19 cellular contexts compared by ENCODE assay signal in the genomic region with DNA sequence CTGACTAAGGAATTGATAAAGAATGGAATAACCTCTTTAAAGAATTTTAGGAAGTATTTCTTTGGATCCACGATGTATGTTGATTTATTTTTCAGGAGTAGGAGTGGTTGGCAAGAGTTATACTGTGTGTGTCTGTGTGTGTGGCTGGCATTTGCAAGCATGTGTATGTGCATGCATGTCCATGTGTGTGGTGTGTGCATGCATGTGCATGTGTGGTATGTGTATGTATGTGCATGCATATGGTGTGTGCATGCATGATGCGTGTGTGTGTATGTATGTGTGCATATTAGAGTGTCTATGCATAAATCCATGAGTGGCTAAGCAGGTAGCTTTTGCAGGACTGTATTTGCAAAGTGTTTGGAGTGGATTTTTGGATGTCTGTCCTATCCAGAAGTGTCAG.
A peak's percentile ranks its signal among the peaks of the same experiment; 100 is the strongest.
DNase-seq lines count a peak whose midpoint lies in the region; ATAC-seq, FAIRE-seq and TF ChIP-seq lines count a peak whose summit lies in the region.
"Had no signal": no experiment of that assay in that cellular context is flagged by ENCODE, and none has a peak within 500 bp of the region (broad histone marks: within the 10 kb centered on the region; RNA-seq: fewer than 3 reads in every experiment).

No MANE protein-coding gene starts in this region.

- no peaks in the 10 kb centered on the region for H3K79me1 ChIP-seq in trophoblast cell (ENCODE audit: low read length)

- H3K27me3 ChIP-seq in GM23338 (ENCODE audit: insufficient read depth) (no peaks in the 10 kb centered on the region), bronchial epithelial cell (ENCODE audit: control insufficient read depth, insufficient read depth, low read length) (peaks cover 4% of the 10 kb centered on the region), trophoblast cell (ENCODE audit: insufficient read depth, low read length) (no peaks in the 10 kb centered on the region)
- H3K27me3 ChIP-seq: BE2C had no signal

- H3K4me3 ChIP-seq in A549: no peak overlapping the region
- H3K4me3 ChIP-seq in GM23338: no peak overlapping the region
- H3K4me3 ChIP-seq in bronchial epithelial cell (ENCODE audit: low read depth, low read length): no peak overlapping the region
- H3K4me3 ChIP-seq in trophoblast cell (ENCODE audit: low read depth, low read length): no peak overlapping the region
- H3K4me3 ChIP-seq: HAP-1 had no signal

- no peak overlapping the region for H3K4me3 Mint-ChIP-seq in GM23338
- H3K4me3 Mint-ChIP-seq: CD4-positive, CD25-positive, alpha-beta regulatory T cell; CD8-positive, alpha-beta memory T cell had no signal

- no peak overlapping the region for H3K4me2 ChIP-seq in A549
- H3K4me2 ChIP-seq in GM23338: no peak overlapping the region
- no peak overlapping the region for H3K4me2 ChIP-seq in trophoblast cell (ENCODE audit: low read length)

- H3K9me2 ChIP-seq in GM23338 (ENCODE audit: insufficient read depth): no peaks in the 10 kb centered on the region

- H3K27ac ChIP-seq in A549: no peak overlapping the region
- no peak overlapping the region for H3K27ac ChIP-seq in GM23338 (ENCODE audit: low read depth)
- no peak overlapping the region for H3K27ac ChIP-seq in trophoblast cell (ENCODE audit: low read depth, low read length)
- H3K27ac ChIP-seq: HL-60 had no signal

- TF ChIP-seq EP300 in A549 (IDR thresholded peaks at IDR 0.05): no peak

- no peaks in the 10 kb centered on the region for H3K27me3 Mint-ChIP-seq in GM23338 (ENCODE audit: insufficient read depth, low read depth, poor library complexity)

- no peaks in the 10 kb centered on the region for H3F3A ChIP-seq in GM23338 (replicated peaks; ENCODE audit: low read depth)

- POLR2A ChIA-PET in A549 (lab: Yijun Ruan, JAX): no interaction called here

- FAIRE-seq in A549 (lab: Jason Lieb, UNC) (no peak), bronchial epithelial cell (lab: Jason Lieb, UNC) (peak; percentile 84)
- FAIRE-seq: D721Med, G401.6 had no signal

- H4K20me1 ChIP-seq in GM23338 (replicated peaks; ENCODE audit: insufficient read depth): no peaks in the 10 kb centered on the region

- H4K12ac ChIP-seq in trophoblast cell (ENCODE audit: low read depth, low read length): no peak overlapping the region

- CTCF ChIA-PET in A549 (lab: Yijun Ruan, JAX): interaction anchor here (1.2 to 1.3 kb wide), 2 partner anchors 14 to 36 kb away, joined by 3 to 4 read pairs; no protein-coding TSS in a partner anchor

- no peak overlapping the region for H2AK5ac ChIP-seq in trophoblast cell (ENCODE audit: low read length)

- H3K36me3 ChIP-seq in GM23338 (ENCODE audit: insufficient read depth): no peaks in the 10 kb centered on the region
- no peaks in the 10 kb centered on the region for H3K36me3 ChIP-seq in bronchial epithelial cell (ENCODE audit: control insufficient read depth, insufficient read depth, low read length)
- no peaks in the 10 kb centered on the region for H3K36me3 ChIP-seq in trophoblast cell (ENCODE audit: control insufficient read depth in 1 of 2, insufficient read depth in 2 of 2, low read length in 2 of 2)
- H3K36me3 ChIP-seq: BE2C, HAP-1 had no signal

- H3K27ac Mint-ChIP-seq in GM23338: no peak overlapping the region
- H3K27ac Mint-ChIP-seq: CD4-positive, CD25-positive, alpha-beta regulatory T cell; CD8-positive, alpha-beta memory T cell had no signal

- H3K9me3 ChIP-seq in A549 (no peaks in the 10 kb centered on the region), trophoblast cell (ENCODE audit: insufficient read depth, low read depth, low read length) (peaks cover 1% of the 10 kb centered on the region)
- H3K9me3 ChIP-seq: BE2C, HAP-1 had no signal

- H2BK120ac ChIP-seq in trophoblast cell (ENCODE audit: insufficient read depth, low read length, poor library complexity): no peak overlapping the region

- peaks cover 31% of the 10 kb centered on the region for H3K4me1 Mint-ChIP-seq in GM23338
- H3K4me1 Mint-ChIP-seq: CD4-positive, CD25-positive, alpha-beta regulatory T cell; CD8-positive, alpha-beta memory T cell had no signal

- H4K8ac ChIP-seq in trophoblast cell (ENCODE audit: low read depth, low read length): no peak overlapping the region

- no peak overlapping the region for H2BK12ac ChIP-seq in trophoblast cell (ENCODE audit: low read length)

- H4K91ac ChIP-seq in trophoblast cell (ENCODE audit: low read depth, low read length): no peak overlapping the region

- no peak for TF ChIP-seq RAD21 in A549 (conservative IDR thresholded peaks at IDR 0.05 in 1 of 2, IDR thresholded peaks at IDR 0.05 in 1 of 2)

- 0% methylated on average over 2 of the region's 2 CpGs for WGBS in A549 (ENCODE audit: missing lambda C conversion rate)
- WGBS in trophoblast cell (ENCODE audit: extremely low coverage, insufficient coverage, insufficient read length): no CpG with 5 or more reads among the region's 2 CpGs

- no peak overlapping the region for H3K18ac ChIP-seq in trophoblast cell (ENCODE audit: low read length)

- H3K4me1 ChIP-seq in A549 (no peaks in the 10 kb centered on the region), GM23338 (ENCODE audit: insufficient read depth) (peaks cover 24% of the 10 kb centered on the region), trophoblast cell (ENCODE audit: control insufficient read depth in 1 of 2, insufficient read depth in 2 of 2, low read length in 2 of 2) (no peaks in the 10 kb centered on the region)
- H3K4me1 ChIP-seq: BE2C, HAP-1 had no signal

- no peak for DNase-seq in A549 (ENCODE audit: low read depth in 1 of 2, low spot score in 1 of 2)
- no peak for DNase-seq in GM23338 (ENCODE audit: low spot score)
- no peak for DNase-seq in bronchial epithelial cell (ENCODE audit: low read depth)
- no peak for DNase-seq in trophoblast cell
- DNase-seq in NCI-H2227 (lab: John Stamatoyannopoulos, UW; ENCODE audit: unreplicated experiment): no peak
- DNase-seq in activated CD4-positive, alpha-beta T cell treated with anti-CD3 and anti-CD28 coated beads, Interleukin-2, amount 50 U/mL, for 1 hour: no peak
- DNase-seq: 8988T; BE2C; C1 segment of cervical spinal cord; CD4-positive, CD25-positive, alpha-beta regulatory T cell; CD8-positive, alpha-beta memory T cell; COR-L47; IMR-90; KBM-7 had no signal

- H3K9ac ChIP-seq in trophoblast cell (ENCODE audit: low read length): peak overlapping the region; percentile 68

- peak overlapping the region; percentile 61; the same call in 1 of the 2 replicates for H2AFZ ChIP-seq in GM23338
- no peak overlapping the region for H2AFZ ChIP-seq in trophoblast cell (ENCODE audit: insufficient read depth, low read length, poor library complexity)

- H3K79me2 ChIP-seq in GM23338 (replicated peaks; ENCODE audit: insufficient read depth) (no peaks in the 10 kb centered on the region), trophoblast cell (ENCODE audit: control insufficient read depth, insufficient read depth, low read length, poor library complexity) (no peaks in the 10 kb centered on the region)

- H2BK5ac ChIP-seq in trophoblast cell (ENCODE audit: low read depth, low read length, poor library complexity): no peak overlapping the region

- no peak for ATAC-seq in A549
- ATAC-seq in GM23338: no peak
- ATAC-seq in HG02798 (IDR thresholded peaks at IDR 0.05; ENCODE audit: poor library complexity, unreplicated experiment): no peak

- no peaks in the 10 kb centered on the region for H3K9me3 Mint-ChIP-seq in GM23338
- H3K9me3 Mint-ChIP-seq: CD4-positive, CD25-positive, alpha-beta regulatory T cell; CD8-positive, alpha-beta memory T cell had no signal

- no peaks in the 10 kb centered on the region for H3K36me3 Mint-ChIP-seq in GM23338 (ENCODE audit: low read depth)
- H3K36me3 Mint-ChIP-seq: CD4-positive, CD25-positive, alpha-beta regulatory T cell; CD8-positive, alpha-beta memory T cell had no signal

- no peak for TF ChIP-seq POLR2A in A549 (IDR thresholded peaks at IDR 0.05; ENCODE audit: low read length)

- TF ChIP-seq CTCF in A549 (IDR thresholded peaks at IDR 0.05) (no peak), GM23338 (conservative IDR thresholded peaks at IDR 0.05; ENCODE audit: low read depth in 2 of 2) (no peak), bronchial epithelial cell (IDR thresholded peaks at IDR 0.05; ENCODE audit: insufficient read depth, low read length, severe bottlenecking) (no peak)

- H3K14ac ChIP-seq in trophoblast cell (ENCODE audit: low read length): no peak overlapping the region

- peak overlapping the region; percentile 99 for H3K23ac ChIP-seq in trophoblast cell (ENCODE audit: low read length)

- no peak overlapping the region for H3K4ac ChIP-seq in trophoblast cell (ENCODE audit: low read depth, low read length)

TF ChIP-seq in A549, 52 proteins besides CTCF, POLR2A, EP300 and RAD21:
- no peak for TF ChIP-seq TFCP2L1 (CRISPR knock-in tag; IDR thresholded peaks at IDR 0.05)
- TF ChIP-seq MAFK (IDR thresholded peaks at IDR 0.05; ENCODE audit: partially characterized antibody): peak; percentile 44

TF ChIP-seq in GM23338, 12 proteins besides CTCF, POLR2A, EP300 and RAD21 (continues in another document):
- TF ChIP-seq, protein P1, sequence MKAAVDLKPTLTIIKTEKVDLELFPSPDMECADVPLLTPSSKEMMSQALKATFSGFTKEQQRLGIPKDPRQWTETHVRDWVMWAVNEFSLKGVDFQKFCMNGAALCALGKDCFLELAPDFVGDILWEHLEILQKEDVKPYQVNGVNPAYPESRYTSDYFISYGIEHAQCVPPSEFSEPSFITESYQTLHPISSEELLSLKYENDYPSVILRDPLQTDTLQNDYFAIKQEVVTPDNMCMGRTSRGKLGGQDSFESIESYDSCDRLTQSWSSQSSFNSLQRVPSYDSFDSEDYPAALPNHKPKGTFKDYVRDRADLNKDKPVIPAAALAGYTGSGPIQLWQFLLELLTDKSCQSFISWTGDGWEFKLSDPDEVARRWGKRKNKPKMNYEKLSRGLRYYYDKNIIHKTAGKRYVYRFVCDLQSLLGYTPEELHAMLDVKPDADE (IDR thresholded peaks at IDR 0.05): no peak
- TF ChIP-seq JUNB (IDR thresholded peaks at IDR 0.05; ENCODE audit: unreplicated experiment) (no peak), EZH2phosphoT487 (IDR thresholded peaks at IDR 0.05; ENCODE audit: unreplicated experiment) (no peak)
